Comparison of ENCODE assay signal across 1 cellular context in the genomic region with DNA sequence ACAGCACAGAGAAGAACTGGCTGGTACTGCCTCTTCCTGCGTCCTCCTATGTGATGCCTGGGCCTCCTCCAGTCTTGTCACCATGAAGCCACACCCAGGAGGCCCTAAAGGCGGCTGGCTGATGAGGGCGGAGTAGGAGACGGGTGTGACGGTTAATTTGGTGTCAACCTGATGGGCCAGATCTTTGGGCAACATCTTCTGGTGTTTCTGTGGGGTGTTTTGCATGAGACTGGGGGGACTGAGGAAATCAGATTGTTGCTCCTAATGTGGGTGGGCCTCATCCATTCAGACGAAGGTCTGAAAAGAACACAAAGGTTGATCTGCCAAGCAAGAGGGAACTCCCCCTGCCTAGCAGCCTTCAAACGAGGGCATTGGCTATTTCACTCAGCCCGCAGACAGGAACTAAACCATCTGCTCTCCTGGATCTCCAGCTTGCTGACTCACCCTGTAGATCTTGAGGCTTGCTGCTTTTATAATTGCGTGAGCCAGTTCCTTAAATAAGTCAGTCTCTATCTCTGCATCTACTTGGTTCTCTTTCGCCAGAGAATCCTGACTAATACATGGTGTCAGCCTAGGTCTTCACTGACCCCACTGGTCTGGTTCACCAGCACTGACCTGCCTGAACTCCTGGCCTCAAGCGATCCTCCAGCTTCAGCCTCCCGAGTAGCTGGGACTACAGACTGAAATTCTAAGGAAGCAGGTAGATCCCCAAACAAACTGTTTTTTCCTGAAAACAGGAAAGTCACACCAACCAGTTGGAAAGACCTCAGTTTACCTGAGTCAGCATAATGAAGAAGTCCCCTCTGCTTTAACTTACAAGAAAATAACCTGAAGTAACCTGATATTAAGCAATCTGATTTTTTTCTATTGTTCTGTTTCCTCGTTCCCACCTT.
A peak's percentile ranks its signal among the peaks of the same experiment; 100 is the strongest.
TF ChIP-seq lines count a peak whose summit lies in the region.

No MANE protein-coding gene starts in this region.

TF ChIP-seq in H1, 55 proteins besides CTCF, POLR2A, EP300 and RAD21:
- TF ChIP-seq FOSL1 (IDR thresholded peaks at IDR 0.05; ENCODE audit: insufficient read depth, low read depth, low read length) (no peak), HDAC2 (IDR thresholded peaks at IDR 0.05; ENCODE audit: borderline replicate concordance in 1 of 2, low read depth in 2 of 2, low read length in 2 of 2) (no peak), SP1 (IDR thresholded peaks at IDR 0.05; ENCODE audit: low read depth, low read length) (no peak), MAFK (IDR thresholded peaks at IDR 0.05; ENCODE audit: low read depth, low read length) (peak; percentile 68), NANOG (IDR thresholded peaks at IDR 0.05; ENCODE audit: insufficient read depth, low read depth, low read length, poor library complexity, severe bottlenecking) (no peak), HDAC6 (IDR thresholded peaks at IDR 0.05; ENCODE audit: low read depth, low read length) (no peak), CHD1 (IDR thresholded peaks at IDR 0.05; ENCODE audit: low read depth, low read length) (no peak), E2F6 (IDR thresholded peaks at IDR 0.05) (0 out of 2 replicates have a peak, but pooled peaks have one; percentile 11), PHF8 (conservative IDR thresholded peaks at IDR 0.05; ENCODE audit: low read depth, low read length) (no peak), TAF1 (IDR thresholded peaks at IDR 0.05; ENCODE audit: low read depth, low read length) (no peak)
- TF ChIP-seq, protein P1, sequence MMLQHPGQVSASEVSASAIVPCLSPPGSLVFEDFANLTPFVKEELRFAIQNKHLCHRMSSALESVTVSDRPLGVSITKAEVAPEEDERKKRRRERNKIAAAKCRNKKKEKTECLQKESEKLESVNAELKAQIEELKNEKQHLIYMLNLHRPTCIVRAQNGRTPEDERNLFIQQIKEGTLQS (IDR thresholded peaks at IDR 0.05; ENCODE audit: insufficient read depth, low read depth, low read length), result no peak
